ENCODE assay signal across 9 cellular contexts in the genomic region with DNA sequence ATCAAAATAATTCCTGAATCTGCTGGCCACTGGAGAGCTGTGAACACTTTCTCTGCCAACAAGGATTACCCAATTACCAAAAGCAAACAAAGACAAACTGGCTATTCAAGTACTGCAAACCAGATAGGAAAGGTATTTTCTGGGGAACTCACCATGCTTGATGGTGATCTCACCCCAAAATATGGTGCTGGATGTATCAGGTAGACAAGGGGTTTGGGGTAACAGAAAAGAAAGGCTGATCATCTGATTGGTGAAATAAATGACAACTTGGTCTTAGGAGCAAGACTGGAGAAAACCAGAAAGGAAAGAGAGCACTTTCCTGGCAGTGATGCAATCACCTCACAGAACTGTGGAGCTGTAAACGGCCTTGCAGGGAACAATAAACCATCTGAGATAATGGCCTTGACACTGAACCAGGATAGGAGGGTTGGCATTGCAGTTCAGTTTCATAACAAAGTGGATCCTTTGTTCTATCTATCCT. TPM values are rescaled to one million over a fixed set of nuclear protein-coding genes. Genes with fewer than 3 reads are reported as not detected.
DNase-seq lines count a peak whose midpoint lies in the region; ATAC-seq and TF ChIP-seq lines count a peak whose summit lies in the region.
"Had no signal": no experiment of that assay in that cellular context is flagged by ENCODE, and none has a peak within 500 bp of the region (broad histone marks: within the 10 kb centered on the region; RNA-seq: fewer than 3 reads in every experiment).

No MANE protein-coding gene starts in this region.

- H3K4me1 ChIP-seq in lung (ENCODE audit: control insufficient read depth in 2 of 2, insufficient read depth in 2 of 2, low read length in 2 of 2) (peaks cover 0 to 2% of the 10 kb centered on the region in 2 donors), SK-N-SH (ENCODE audit: control insufficient read depth in 1 of 2, insufficient read depth in 2 of 2, low read depth in 1 of 2, low read length in 1 of 2) (no peaks in the 10 kb centered on the region)
- no peaks in the 10 kb centered on the region for H3K4me1 ChIP-seq in CD8-positive, alpha-beta T cell (ENCODE audit: insufficient read depth, low read length)

- no peak overlapping the region for H3K9ac ChIP-seq in SK-N-SH

- H3K27me3 Mint-ChIP-seq in CD8-positive, alpha-beta T cell (ENCODE audit: low read depth): no peaks in the 10 kb centered on the region
- no peaks in the 10 kb centered on the region for H3K27me3 Mint-ChIP-seq in activated T-helper 1 cell treated with anti-CD3 and anti-CD28 coated beads, Interleukin-12 subunit alpha, Interleukin-12 subunit beta, Interleukin-2, Interleukin-4 antibody, amounts not matched to agents 30 ng/mL and 10 ng/mL and 1 ng/mL, durations not matched to agents 14 hours and 24 hours and 36 hours (ENCODE audit: insufficient read depth)

- no peak overlapping the region for H3K27ac Mint-ChIP-seq in CD8-positive, alpha-beta T cell
- no peak overlapping the region for H3K27ac Mint-ChIP-seq in activated T-helper 1 cell treated with anti-CD3 and anti-CD28 coated beads, Interleukin-12 subunit alpha, Interleukin-12 subunit beta, Interleukin-2, Interleukin-4 antibody, amounts not matched to agents 30 ng/mL and 10 ng/mL and 1 ng/mL, durations not matched to agents 14 hours and 24 hours and 36 hours

- H3K9me3 Mint-ChIP-seq in CD8-positive, alpha-beta T cell: no peaks in the 10 kb centered on the region
- no peaks in the 10 kb centered on the region for H3K9me3 Mint-ChIP-seq in activated T-helper 1 cell treated with anti-CD3 and anti-CD28 coated beads, Interleukin-12 subunit alpha, Interleukin-12 subunit beta, Interleukin-2, Interleukin-4 antibody, amounts not matched to agents 30 ng/mL and 10 ng/mL and 1 ng/mL, durations not matched to agents 14 hours and 24 hours and 36 hours

- intact Hi-C loops in CD8-positive, alpha-beta T cell (cut with DNase I, micrococcal nuclease): no loop called here
- intact Hi-C loops in activated T-helper 1 cell treated with anti-CD3 and anti-CD28 coated beads, Interleukin-12 subunit alpha, Interleukin-12 subunit beta, Interleukin-2, Interleukin-4 antibody, amounts not matched to agents 30 ng/mL and 10 ng/mL and 1 ng/mL, durations not matched to agents 14 hours and 24 hours and 36 hours (cut with micrococcal nuclease): no loop called here

- CTCF ChIA-PET in SK-N-SH (lab: Yijun Ruan, JAX): interaction anchor here (0.9 to 2.0 kb wide), 3 partner anchors 15 to 138 kb away, joined by 3 to 14 read pairs (median 8); partner anchors contain the start of gene ATP5MC2
- CTCF ChIA-PET in CD8-positive, alpha-beta T cell (lab: Charles Lee): interaction anchor here (1.0 to 1.4 kb wide), 2 partner anchors 16 to 208 kb away, joined by 3 to 4 read pairs; no protein-coding TSS in a partner anchor

- H3K27ac ChIP-seq in lung (ENCODE audit: low read depth in 1 of 2, low read length in 1 of 2) (peak overlapping the region in 1 of 2 donors; percentile 70), SK-N-SH (ENCODE audit: low read depth in 2 of 2, low read length in 1 of 2) (no peak overlapping the region)
- H3K27ac ChIP-seq in CD8-positive, alpha-beta T cell (ENCODE audit: low read depth, low read length): no peak overlapping the region

- no peaks in the 10 kb centered on the region for H3K27me3 ChIP-seq in lung (ENCODE audit: control insufficient read depth, insufficient read depth)
- H3K27me3 ChIP-seq in SK-N-SH (ENCODE audit: insufficient read depth): no peaks in the 10 kb centered on the region
- H3K27me3 ChIP-seq in CD8-positive, alpha-beta T cell (ENCODE audit: insufficient read depth, low read length): no peaks in the 10 kb centered on the region

- no peak for TF ChIP-seq CTCF in cardiac fibroblast (IDR thresholded peaks at IDR 0.05; ENCODE audit: low read depth, low read length)
- TF ChIP-seq CTCF in lung (IDR thresholded peaks at IDR 0.05; ENCODE audit: control extremely low read depth, extremely low read depth): no peak
- TF ChIP-seq CTCF in SK-N-SH (IDR thresholded peaks at IDR 0.05): no peak
- TF ChIP-seq CTCF in CD8-positive, alpha-beta T cell (IDR thresholded peaks at IDR 0.05): no peak

- no peaks in the 10 kb centered on the region for H3K9me2 ChIP-seq in SK-N-SH

- H3K4me3 ChIP-seq in cardiac fibroblast (replicated peaks in 1 of 2; ENCODE audit: low read depth in 2 of 2, low read length in 2 of 2) (no peak overlapping the region), lung (no peak overlapping the region), SK-N-SH (ENCODE audit: low read depth in 2 of 2, low read length in 1 of 2) (no peak overlapping the region)
- no peak overlapping the region for H3K4me3 ChIP-seq in CD8-positive, alpha-beta T cell (ENCODE audit: low read depth, low read length)
- H3K4me3 ChIP-seq: SK-N-MC had no signal

- H3K36me3 Mint-ChIP-seq in CD8-positive, alpha-beta T cell: peaks cover 64% of the 10 kb centered on the region
- H3K36me3 Mint-ChIP-seq in activated T-helper 1 cell treated with anti-CD3 and anti-CD28 coated beads, Interleukin-12 subunit alpha, Interleukin-12 subunit beta, Interleukin-2, Interleukin-4 antibody, amounts not matched to agents 30 ng/mL and 10 ng/mL and 1 ng/mL, durations not matched to agents 14 hours and 24 hours and 36 hours (ENCODE audit: low read depth): peaks cover 21% of the 10 kb centered on the region

- no peak overlapping the region for H2AFZ ChIP-seq in SK-N-SH (ENCODE audit: low read depth)

- no peaks in the 10 kb centered on the region for H4K20me1 ChIP-seq in SK-N-SH (ENCODE audit: insufficient read depth)

- no peak overlapping the region for H3K4me2 ChIP-seq in SK-N-SH

- H3K9me3 ChIP-seq in lung (ENCODE audit: control insufficient read depth in 2 of 2, insufficient read depth in 1 of 2, low read length in 1 of 2): no peaks in the 10 kb centered on the region
- H3K9me3 ChIP-seq in SK-N-SH: no peaks in the 10 kb centered on the region
- no peaks in the 10 kb centered on the region for H3K9me3 ChIP-seq in CD8-positive, alpha-beta T cell (ENCODE audit: low read length)

- no peak for TF ChIP-seq RAD21 in SK-N-SH (IDR thresholded peaks at IDR 0.05; ENCODE audit: low read length)

- no peak overlapping the region for H3K4me3 Mint-ChIP-seq in CD8-positive, alpha-beta T cell
- H3K4me3 Mint-ChIP-seq in activated T-helper 1 cell treated with anti-CD3 and anti-CD28 coated beads, Interleukin-12 subunit alpha, Interleukin-12 subunit beta, Interleukin-2, Interleukin-4 antibody, amounts not matched to agents 30 ng/mL and 10 ng/mL and 1 ng/mL, durations not matched to agents 14 hours and 24 hours and 36 hours: no peak overlapping the region

- H3K36me3 ChIP-seq in lung (ENCODE audit: control insufficient read depth in 2 of 2, insufficient read depth in 2 of 2, low read length in 2 of 2): peaks cover 21 to 35% of the 10 kb centered on the region in 2 donors
- H3K36me3 ChIP-seq in SK-N-SH (replicated peaks in 1 of 2; ENCODE audit: control insufficient read depth in 1 of 2, insufficient read depth in 2 of 2, low read length in 1 of 2): peaks cover 27 to 71% of the 10 kb centered on the region in 2 experiments
- H3K36me3 ChIP-seq in CD8-positive, alpha-beta T cell (ENCODE audit: insufficient read depth, low read length): peaks cover 17% of the 10 kb centered on the region

- no peak for TF ChIP-seq EP300 in SK-N-SH (IDR thresholded peaks at IDR 0.05; ENCODE audit: borderline replicate concordance in 1 of 2, low read depth in 1 of 2, low read length in 1 of 2)

- POLR2A ChIA-PET in SK-N-SH (lab: Yijun Ruan, JAX): interaction anchor here (1.2 kb wide), 1 partner anchor 37 kb away, joined by 4 read pairs; the partner anchor contains the start of gene TARBP2
- POLR2A ChIA-PET in CD8-positive, alpha-beta T cell (lab: Charles Lee): no interaction called here

- no peaks in the 10 kb centered on the region for H3K79me2 ChIP-seq in SK-N-SH (ENCODE audit: insufficient read depth)

- ATAC-seq in lung (ENCODE audit: insufficient read depth, low FRiP score) (peak; percentile 71), HG02798 (IDR thresholded peaks at IDR 0.05; ENCODE audit: poor library complexity, unreplicated experiment) (no peak)
- no peak for ATAC-seq in CD8-positive, alpha-beta T cell

- 0 to 10% methylated on average over 1 of the region's 1 CpG for WGBS in lung, 2 donors
- 69% methylated on average over 1 of the region's 1 CpG for WGBS in SK-N-SH (ENCODE audit: low lambda C conversion rate)

- no peaks in the 10 kb centered on the region for H3K4me1 Mint-ChIP-seq in CD8-positive, alpha-beta T cell (ENCODE audit: low read depth)
- H3K4me1 Mint-ChIP-seq in activated T-helper 1 cell treated with anti-CD3 and anti-CD28 coated beads, Interleukin-12 subunit alpha, Interleukin-12 subunit beta, Interleukin-2, Interleukin-4 antibody, amounts not matched to agents 30 ng/mL and 10 ng/mL and 1 ng/mL, durations not matched to agents 14 hours and 24 hours and 36 hours (ENCODE audit: low read depth): peaks cover 1% of the 10 kb centered on the region

- H3F3A ChIP-seq in SK-N-SH (replicated peaks; ENCODE audit: insufficient read depth): no peaks in the 10 kb centered on the region

- DNase-seq in AG08395 (ENCODE audit: low spot score) (peak; percentile 35), NCI-H1105 (lab: John Stamatoyannopoulos, UW) (peak; percentile 19), cardiac fibroblast (ENCODE audit: low read depth in 2 of 2) (peak; percentile 77 to 90), lung (ENCODE audit: low spot score) (no peak), SK-N-SH (no peak)
- no peak for DNase-seq in CD8-positive, alpha-beta T cell
- DNase-seq in activated T-helper 1 cell treated with anti-CD3 and anti-CD28 coated beads, Interleukin-12 subunit alpha, Interleukin-12 subunit beta, Interleukin-2, Interleukin-4 antibody, amounts not matched to agents 30 ng/mL and 10 ng/mL and 1 ng/mL, durations not matched to agents 14 hours and 24 hours and 36 hours (ENCODE audit: low spot score): no peak

RNA-seq across cellular contexts. Expression of gene NPFF, which starts 31.0 kb away (rescaled TPM):
- total RNA-seq in lung: not detected
- polyA plus RNA-seq in lung: under 1 TPM in 1 of 2 donors, not detected in 1; 0.45 TPM
- 0.13 TPM in 1 of 2 replicates, not detected in the other for polyA plus RNA-seq in SK-N-SH (2012; rRNA removed)
- polyA plus RNA-seq in SK-N-SH (2012; cell fraction: cytosol; rRNA removed): not detected in 2 replicates
- polyA plus RNA-seq in SK-N-SH (2012; cell fraction: nucleus; rRNA removed): 0.40 and 0.66 TPM in 2 replicates
- not detected for total RNA-seq in CD8-positive, alpha-beta T cell
- total RNA-seq in activated T-helper 1 cell treated with anti-CD3 and anti-CD28 coated beads, Interleukin-12 subunit alpha, Interleukin-12 subunit beta, Interleukin-2, Interleukin-4 antibody, amounts not matched to agents 30 ng/mL and 10 ng/mL and 1 ng/mL, durations not matched to agents 14 hours and 24 hours and 36 hours: 0.44 TPM in 1 of 2 replicates, not detected in the other

RNA-seq across cellular contexts. Expression of gene TARBP2, which starts 37.2 kb away (rescaled TPM):
- total RNA-seq in lung: 10 to 100 TPM; 32.6 to 41.3 TPM
- polyA plus RNA-seq in lung: 10 to 100 TPM; 32.2 to 37.1 TPM
- 57.8 and 69.8 TPM in 2 replicates for polyA plus RNA-seq in SK-N-SH (2012; rRNA removed)
- polyA plus RNA-seq in SK-N-SH (2012; cell fraction: cytosol; rRNA removed): 21.2 and 31.7 TPM in 2 replicates
- 272 and 284 TPM in 2 replicates for polyA plus RNA-seq in SK-N-SH (2012; cell fraction: nucleus; rRNA removed)
- 10 to 100 TPM; 22.9 to 23.9 TPM for total RNA-seq in CD8-positive, alpha-beta T cell
- 47.7 and 48.2 TPM in 2 replicates for total RNA-seq in activated T-helper 1 cell treated with anti-CD3 and anti-CD28 coated beads, Interleukin-12 subunit alpha, Interleukin-12 subunit beta, Interleukin-2, Interleukin-4 antibody, amounts not matched to agents 30 ng/mL and 10 ng/mL and 1 ng/mL, durations not matched to agents 14 hours and 24 hours and 36 hours

RNA-seq across cellular contexts. Expression of gene MAP3K12, which starts 39.0 kb away (rescaled TPM):
- total RNA-seq in lung: 10 to 100 TPM; 21.2 to 25.4 TPM
- polyA plus RNA-seq in lung (10 to 100 TPM; 13.4 to 18.9 TPM), SK-N-SH (2012; rRNA removed) (57.6 and 80.9 TPM in 2 replicates)
- polyA plus RNA-seq in SK-N-SH (2012; cell fraction: cytosol; rRNA removed): 14.1 and 19.6 TPM in 2 replicates
- polyA plus RNA-seq in SK-N-SH (2012; cell fraction: nucleus; rRNA removed): 412 and 451 TPM in 2 replicates
- total RNA-seq in CD8-positive, alpha-beta T cell: 10 to 100 TPM; 11.1 to 12.9 TPM
- total RNA-seq in activated T-helper 1 cell treated with anti-CD3 and anti-CD28 coated beads, Interleukin-12 subunit alpha, Interleukin-12 subunit beta, Interleukin-2, Interleukin-4 antibody, amounts not matched to agents 30 ng/mL and 10 ng/mL and 1 ng/mL, durations not matched to agents 14 hours and 24 hours and 36 hours: 15.7 and 18.4 TPM in 2 replicates

Comparison
In these comparisons a context has a peak if more than half of its experiments do, and no peak if none do; other contexts are left out.
1. DNase-seq: peak in AG08395 (single experiment), NCI-H1105 (single experiment) and cardiac fibroblast (2 of 2); none in lung (single experiment), SK-N-SH (single experiment), CD8-positive, alpha-beta T cell (0 of 7) and activated T-helper 1 cell treated with anti-CD3 and anti-CD28 coated beads, Interleukin-12 subunit alpha, Interleukin-12 subunit beta, Interleukin-2, Interleukin-4 antibody, amounts not matched to agents 30 ng/mL and 10 ng/mL and 1 ng/mL, durations not matched to agents 14 hours and 24 hours and 36 hours (single experiment).